Comparison of ENCODE assay signal across 21 cellular contexts in the genomic region with DNA sequence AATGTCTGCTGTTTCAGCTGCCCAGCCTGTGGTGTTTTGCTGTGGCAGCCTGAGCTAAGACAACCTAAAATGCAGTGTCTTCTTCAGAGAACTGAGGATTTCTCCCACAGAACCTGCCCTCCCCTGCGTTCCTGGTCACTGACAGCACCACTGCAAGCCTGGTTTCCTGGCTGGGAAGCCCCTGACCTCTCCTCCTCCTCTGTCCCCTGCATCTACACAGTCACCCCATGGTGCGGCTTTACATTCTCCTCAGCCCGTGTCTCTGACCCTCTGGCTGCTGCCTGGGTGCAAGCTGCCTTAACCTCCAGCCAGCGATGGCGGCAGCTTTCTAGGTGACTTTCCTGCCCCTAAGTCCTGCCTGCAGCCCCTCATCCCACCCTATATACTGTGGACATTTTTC.
"Had no signal": no experiment of that assay in that cellular context is flagged by ENCODE, and none has a peak within 500 bp of the region (broad histone marks: within the 10 kb centered on the region; RNA-seq: fewer than 3 reads in every experiment).

No MANE protein-coding gene starts in this region.

- H3K27ac ChIP-seq: body of pancreas, epithelial cell of prostate, esophagus squamous epithelium had no signal

- H3K9me3 Mint-ChIP-seq: activated CD4-positive, alpha-beta memory T cell treated with anti-CD3 and anti-CD28 coated beads for 36 hours; activated T-cell treated with anti-CD3 and anti-CD28 coated beads, Interleukin-2, amount 50 U/mL, for 4 hours; activated T-helper 17 cell treated with anti-CD3 and anti-CD28 coated beads, Interleukin-2, amount 50 U/mL, for 72 hours had no signal

- H3K4me1 Mint-ChIP-seq: activated CD4-positive, alpha-beta T cell treated with anti-CD3 and anti-CD28 coated beads for 36 hours; activated CD4-positive, alpha-beta T cell treated with anti-CD3 and anti-CD28 coated beads, Interleukin-2, amount 10 ng/mL, durations not matched to agents 24 days and 14 days; activated T-helper 17 cell treated with anti-CD3 and anti-CD28 coated beads, Interleukin-2, amount 50 U/mL, for 72 hours had no signal

- H3K36me3 ChIP-seq: esophagus squamous epithelium had no signal

- H3K4me3 Mint-ChIP-seq: activated CD4-positive, alpha-beta memory T cell treated with anti-CD3 and anti-CD28 coated beads for 36 hours; activated CD4-positive, alpha-beta T cell treated with anti-CD3 and anti-CD28 coated beads for 36 hours; activated CD4-positive, alpha-beta T cell treated with anti-CD3 and anti-CD28 coated beads, Interleukin-2, amount 10 ng/mL, durations not matched to agents 24 days and 14 days; activated CD8-positive, alpha-beta T cell treated with anti-CD3 and anti-CD28 coated beads, Interleukin-2, amount 10 ng/mL, durations not matched to agents 7 days and 5 days; activated naive CD8-positive, alpha-beta T cell; activated T-cell treated with anti-CD3 and anti-CD28 coated beads, Interleukin-2, amount 50 U/mL, for 4 hours; activated T-helper 17 cell treated with anti-CD3 and anti-CD28 coated beads, Interleukin-2, amount 50 U/mL, for 72 hours had no signal

- H3K27me3 ChIP-seq: body of pancreas, esophagus squamous epithelium had no signal

- ATAC-seq: activated CD4-positive, alpha-beta T cell treated with anti-CD3 and anti-CD28 coated beads for 36 hours; activated CD8-positive, alpha-beta T cell treated with anti-CD3 and anti-CD28 coated beads, Interleukin-2, amount 10 ng/mL, durations not matched to agents 7 days and 5 days; activated T-cell treated with anti-CD3 and anti-CD28 coated beads, Interleukin-2, amount 50 U/mL, for 4 hours; activated T-helper 17 cell treated with anti-CD3 and anti-CD28 coated beads, Interleukin-2, amount 50 U/mL, for 72 hours; body of pancreas had no signal

- H3K4me3 ChIP-seq: body of pancreas, esophagus squamous epithelium had no signal

- H3K9me3 ChIP-seq: body of pancreas, esophagus squamous epithelium had no signal

- H3K27me3 Mint-ChIP-seq: activated CD4-positive, alpha-beta memory T cell treated with anti-CD3 and anti-CD28 coated beads for 36 hours; activated CD4-positive, alpha-beta T cell treated with anti-CD3 and anti-CD28 coated beads for 36 hours; activated naive CD8-positive, alpha-beta T cell; activated T-helper 17 cell treated with anti-CD3 and anti-CD28 coated beads, Interleukin-2, amount 50 U/mL, for 72 hours had no signal

- DNase-seq: activated CD4-positive, alpha-beta memory T cell treated with anti-CD3 and anti-CD28 coated beads for 36 hours; activated CD4-positive, alpha-beta T cell treated with anti-CD3 and anti-CD28 coated beads for 36 hours; activated CD4-positive, alpha-beta T cell treated with anti-CD3 and anti-CD28 coated beads, Interleukin-2, amount 10 ng/mL, durations not matched to agents 24 days and 14 days; activated CD4-positive, CD25-positive, alpha-beta regulatory T cell; activated CD4-positive, CD25-positive, alpha-beta regulatory T cell treated with anti-CD3 and anti-CD28 coated beads, Interleukin-2, amount 50 U/mL, for 72 hours; activated CD8-positive, alpha-beta T cell treated with anti-CD3 and anti-CD28 coated beads, Interleukin-2, amount 10 ng/mL, durations not matched to agents 7 days and 5 days; activated effector memory CD4-positive, alpha-beta T cell treated with Interleukin-2 at 50 U/mL for 16 hours; activated gamma-delta T cell treated with Interleukin-2 at 50 U/mL for 16 hours; activated naive CD4-positive, alpha-beta T cell treated with anti-CD3 and anti-CD28 coated beads, Interleukin-2, amount 50 U/mL, for 16 hours; activated naive CD4-positive, alpha-beta T cell treated with Interleukin-2 at 50 U/mL for 16 hours; activated T-cell treated with anti-CD3 and anti-CD28 coated beads, Interleukin-2, amount 50 U/mL, for 4 hours; amniotic stem cell; anterior cingulate cortex; body of pancreas; caudate nucleus; effector CD8-positive, alpha-beta T cell; esophagus squamous epithelium; T-helper 2 cell had no signal

- H3K27ac Mint-ChIP-seq: activated CD4-positive, alpha-beta memory T cell treated with anti-CD3 and anti-CD28 coated beads for 36 hours; activated CD4-positive, alpha-beta T cell treated with anti-CD3 and anti-CD28 coated beads for 36 hours; activated CD4-positive, alpha-beta T cell treated with anti-CD3 and anti-CD28 coated beads, Interleukin-2, amount 10 ng/mL, durations not matched to agents 24 days and 14 days; activated CD8-positive, alpha-beta T cell treated with anti-CD3 and anti-CD28 coated beads, Interleukin-2, amount 10 ng/mL, durations not matched to agents 7 days and 5 days; activated naive CD8-positive, alpha-beta T cell; activated T-helper 17 cell treated with anti-CD3 and anti-CD28 coated beads, Interleukin-2, amount 50 U/mL, for 72 hours had no signal

- H3K4me1 ChIP-seq: body of pancreas, esophagus squamous epithelium had no signal

- H3K36me3 Mint-ChIP-seq: activated CD4-positive, alpha-beta memory T cell treated with anti-CD3 and anti-CD28 coated beads for 36 hours; activated naive CD8-positive, alpha-beta T cell had no signal
